8 cellular contexts compared by ENCODE assay signal in genomic region chr2:224927671-224928173, GRCh38.
DNase-seq lines count a peak whose midpoint lies in the region; ATAC-seq, FAIRE-seq and TF ChIP-seq lines count a peak whose summit lies in the region.

No MANE protein-coding gene starts in this region.

- peaks cover 97% of the 10 kb centered on the region for H3K4me1 Mint-ChIP-seq in CD8-positive, alpha-beta T cell (ENCODE audit: low read depth)

- H3K36me3 Mint-ChIP-seq in CD8-positive, alpha-beta T cell = peaks cover 75% of the 10 kb centered on the region

- H3K27me3 Mint-ChIP-seq in CD8-positive, alpha-beta T cell (ENCODE audit: low read depth) = no peaks in the 10 kb centered on the region

- peak; percentile 68 for FAIRE-seq in bronchial epithelial cell (lab: Jason Lieb, UNC)
- no peak for FAIRE-seq in kidney (lab: Jason Lieb, UNC)

- peaks cover 94% of the 10 kb centered on the region for H3K4me1 ChIP-seq in CD8-positive, alpha-beta T cell (ENCODE audit: insufficient read depth, low read length)
- no peaks in the 10 kb centered on the region for H3K4me1 ChIP-seq in kidney (ENCODE audit: control insufficient read depth in 1 of 2, insufficient read depth in 1 of 2, low read depth in 1 of 2, low read length in 2 of 2)

- no peaks in the 10 kb centered on the region for H3K9me3 Mint-ChIP-seq in CD8-positive, alpha-beta T cell

- H3K4me3 Mint-ChIP-seq in CD8-positive, alpha-beta T cell = peak overlapping the region; percentile 62

- no peaks in the 10 kb centered on the region for H3K27me3 ChIP-seq in CD8-positive, alpha-beta T cell (ENCODE audit: insufficient read depth, low read length)
- H3K27me3 ChIP-seq in bronchial epithelial cell (ENCODE audit: control insufficient read depth, insufficient read depth, low read length) = no peaks in the 10 kb centered on the region

- H3K4me3 ChIP-seq in CD8-positive, alpha-beta T cell (ENCODE audit: low read depth, low read length) = no peak overlapping the region
- H3K4me3 ChIP-seq in bronchial epithelial cell (ENCODE audit: low read depth, low read length) (no peak overlapping the region), skin epidermis (no peak overlapping the region), kidney (ENCODE audit: low read length in 2 of 2) (no peak overlapping the region)

- CTCF ChIA-PET in CD8-positive, alpha-beta T cell (lab: Charles Lee) = interaction anchor here (0.5 to 4.8 kb wide), 13 partner anchors 15 to 733 kb away, joined by 3 to 37 read pairs (median 3); no protein-coding TSS in a partner anchor

- H3K9ac ChIP-seq in kidney (ENCODE audit: low read length in 2 of 2) = no peak overlapping the region

- TF ChIP-seq CTCF in CD8-positive, alpha-beta T cell (IDR thresholded peaks at IDR 0.05) = no peak
- TF ChIP-seq CTCF in bronchial epithelial cell (IDR thresholded peaks at IDR 0.05; ENCODE audit: insufficient read depth, low read length, severe bottlenecking) (no peak), kidney (IDR thresholded peaks at IDR 0.05; ENCODE audit: borderline replicate concordance, extremely low read depth, insufficient read depth) (no peak)

- POLR2A ChIA-PET in CD8-positive, alpha-beta T cell (lab: Charles Lee) = interaction anchor here (0.8 to 3.5 kb wide), 13 partner anchors 12 to 125 kb away, joined by 3 to 23 read pairs (median 5); no protein-coding TSS in a partner anchor

- peak; percentile 81 for ATAC-seq in CD8-positive, alpha-beta T cell
- no peak for ATAC-seq in GM21723 (IDR thresholded peaks at IDR 0.05; ENCODE audit: unreplicated experiment)

- peak overlapping the region; percentile 99 for H3K27ac Mint-ChIP-seq in CD8-positive, alpha-beta T cell

- peak; percentile 39 to 91 (median 62) for DNase-seq in CD8-positive, alpha-beta T cell
- DNase-seq in T-helper 22 cell (ENCODE audit: low read depth) (peak; percentile 61), bronchial epithelial cell (ENCODE audit: low read depth) (peak; percentile 93), kidney (no peak), NCI-H2196 treated with DMSO at 0.1 percent for 48 hours (lab: John Stamatoyannopoulos, UW; ENCODE audit: unreplicated experiment) (no peak), AML-193 (lab: John Stamatoyannopoulos, UW) (no peak)

- peak overlapping the region; percentile 84 for H3K27ac ChIP-seq in CD8-positive, alpha-beta T cell (ENCODE audit: low read depth, low read length)
- peak overlapping the region in 17 of 21 experiments; percentile 14 to 82 (median 49) for H3K27ac ChIP-seq in skin epidermis
- H3K27ac ChIP-seq in kidney (ENCODE audit: low read depth in 2 of 2, low read length in 2 of 2) = no peak overlapping the region

- no peaks in the 10 kb centered on the region for H3K9me3 ChIP-seq in CD8-positive, alpha-beta T cell (ENCODE audit: low read length)
- no peaks in the 10 kb centered on the region for H3K9me3 ChIP-seq in kidney (ENCODE audit: control insufficient read depth in 1 of 2, low read length in 2 of 2)

- peaks cover 11% of the 10 kb centered on the region for H3K36me3 ChIP-seq in CD8-positive, alpha-beta T cell (ENCODE audit: insufficient read depth, low read length)
- H3K36me3 ChIP-seq in bronchial epithelial cell (ENCODE audit: control insufficient read depth, insufficient read depth, low read length) = no peaks in the 10 kb centered on the region
- H3K36me3 ChIP-seq in kidney (ENCODE audit: control insufficient read depth in 1 of 2, insufficient read depth in 2 of 2, low read length in 2 of 2) = no peaks in the 10 kb centered on the region

- intact Hi-C loops in CD8-positive, alpha-beta T cell (cut with DNase I, micrococcal nuclease) = loop anchor here (5.0 to 10.0 kb wide), 3 partner anchors 40 to 1907 kb away; partner anchors contain the start of genes CUL3 (in 1 of the 2) and RHBDD1 (in 1 of the 2)
- intact Hi-C loops in kidney (cut with DNase I) = no loop called here

Comparison
In these comparisons a context has a peak if more than half of its experiments do, and no peak if none do; other contexts are left out.
1. DNase-seq: peak in CD8-positive, alpha-beta T cell (7 of 7), T-helper 22 cell (single experiment) and bronchial epithelial cell (single experiment); none in kidney (single experiment), NCI-H2196 treated with DMSO at 0.1 percent for 48 hours (single experiment) and AML-193 (0 of 2).
2. H3K27ac ChIP-seq: peak in CD8-positive, alpha-beta T cell (single experiment) and skin epidermis (17 of 21); none in kidney (0 of 2).